13 cellular contexts compared by ENCODE assay signal in the genomic region with DNA sequence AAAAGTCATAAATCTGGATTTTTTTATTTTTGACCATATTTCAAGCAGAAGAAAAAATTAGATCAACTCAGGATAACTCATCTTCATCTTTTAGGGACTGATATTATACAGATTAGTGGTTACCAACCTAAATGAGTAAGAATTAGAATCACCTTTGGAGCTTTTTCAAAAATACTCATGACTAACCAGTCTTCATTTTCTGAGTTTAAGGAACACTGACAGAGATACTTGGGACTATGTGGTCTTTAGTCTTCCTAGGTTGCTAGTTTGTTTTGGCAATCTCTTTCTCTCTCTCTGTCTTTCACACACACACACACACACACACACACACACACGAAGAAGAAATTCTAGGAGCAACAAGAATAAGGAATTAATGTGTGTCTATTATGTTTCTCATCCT. TPM values are rescaled to one million over a fixed set of nuclear protein-coding genes. Genes with fewer than 3 reads are reported as not detected.
A peak's percentile ranks its signal among the peaks of the same experiment; 100 is the strongest.
DNase-seq lines count a peak whose midpoint lies in the region; ATAC-seq and TF ChIP-seq lines count a peak whose summit lies in the region.
"Had no signal": no experiment of that assay in that cellular context is flagged by ENCODE, and none has a peak within 500 bp of the region (broad histone marks: within the 10 kb centered on the region; RNA-seq: fewer than 3 reads in every experiment).

No MANE protein-coding gene starts in this region.

- TF ChIP-seq EP300 in suprapubic skin (IDR thresholded peaks at IDR 0.05), result no peak

- H3K9me3 ChIP-seq in left lung (no peaks in the 10 kb centered on the region), suprapubic skin (no peaks in the 10 kb centered on the region)

- no peaks in the 10 kb centered on the region for H3K9me3 Mint-ChIP-seq in activated CD8-positive, alpha-beta T cell treated with anti-CD3 and anti-CD28 coated beads, Interleukin-2, amount 10 ng/mL, durations not matched to agents 7 days and 5 days (ENCODE audit: insufficient read depth)
- no peaks in the 10 kb centered on the region for H3K9me3 Mint-ChIP-seq in activated CD8-positive, alpha-beta T cell treated with anti-CD3 and anti-CD28 coated beads for 36 hours
- H3K9me3 Mint-ChIP-seq: stimulated activated naive CD8-positive, alpha-beta T cell treated with anti-CD3 and anti-CD28 coated beads, Interleukin-15, Interleukin-2, amounts not matched to agents 100 ng/mL and 50 ng/mL, for 24 hours had no signal

- ATAC-seq in activated CD8-positive, alpha-beta T cell treated with anti-CD3 and anti-CD28 coated beads, Interleukin-2, amount 10 ng/mL, durations not matched to agents 7 days and 5 days, result no peak
- no peak for ATAC-seq in activated CD8-positive, alpha-beta T cell treated with anti-CD3 and anti-CD28 coated beads for 36 hours
- ATAC-seq in left lung, result no peak
- ATAC-seq in left lobe of liver, result no peak

- peaks cover 3% of the 10 kb centered on the region for H3K4me1 Mint-ChIP-seq in activated CD8-positive, alpha-beta T cell treated with anti-CD3 and anti-CD28 coated beads, Interleukin-2, amount 10 ng/mL, durations not matched to agents 7 days and 5 days (ENCODE audit: low read depth)
- H3K4me1 Mint-ChIP-seq in activated CD8-positive, alpha-beta T cell treated with anti-CD3 and anti-CD28 coated beads for 36 hours (ENCODE audit: low read depth), result peaks cover 20% of the 10 kb centered on the region

- TF ChIP-seq CTCF in activated CD8-positive, alpha-beta T cell treated with anti-CD3 and anti-CD28 coated beads for 36 hours (IDR thresholded peaks at IDR 0.05), result no peak
- no peak for TF ChIP-seq CTCF in brain microvascular endothelial cell (IDR thresholded peaks at IDR 0.05; ENCODE audit: low read depth, low read length, missing control alignments)
- TF ChIP-seq CTCF in left lung (IDR thresholded peaks at IDR 0.05), result no peak
- TF ChIP-seq CTCF in suprapubic skin (IDR thresholded peaks at IDR 0.05), result no peak

- DNase-seq in activated CD8-positive, alpha-beta T cell treated with anti-CD3 and anti-CD28 coated beads, Interleukin-2, amount 10 ng/mL, durations not matched to agents 7 days and 5 days, result no peak
- DNase-seq in activated CD8-positive, alpha-beta T cell treated with anti-CD3 and anti-CD28 coated beads for 36 hours, result no peak
- DNase-seq in brain microvascular endothelial cell, result peak; percentile 11
- DNase-seq in left lung, result no peak
- no peak for DNase-seq in suprapubic skin (ENCODE audit: low spot score in 2 of 2)
- no peak for DNase-seq in hepatic stellate cell (ENCODE audit: low spot score)
- no peak for DNase-seq in left lobe of liver (ENCODE audit: low spot score)
- DNase-seq in NCI-H2196 treated with DMSO at 0.1 percent for 48 hours (lab: John Stamatoyannopoulos, UW; ENCODE audit: unreplicated experiment), result no peak
- DNase-seq: ACHN; activated CD4-positive, alpha-beta T cell treated with anti-CD3 and anti-CD28 coated beads, Interleukin-2, amount 50 U/mL, for 1 hour; mesendoderm; SHP77 treated with DMSO at 0.1 percent for 48 hours had no signal

- intact Hi-C loops in activated CD8-positive, alpha-beta T cell treated with anti-CD3 and anti-CD28 coated beads for 36 hours (cut with micrococcal nuclease), result no loop called here
- intact Hi-C loops in left lung (cut with DNase I), result no loop called here

- in situ Hi-C loops in brain microvascular endothelial cell (cut with HindIII; ENCODE audit: low pct_ligation_motif_present, low sequenced_read_pairs), result no loop called here

- TF ChIP-seq POLR2A in suprapubic skin (IDR thresholded peaks at IDR 0.05), result no peak

- H3K4me1 ChIP-seq in left lung (peaks cover 32 to 33% of the 10 kb centered on the region in 2 donors), suprapubic skin (peaks cover 59% of the 10 kb centered on the region)

- H3K36me3 ChIP-seq in brain microvascular endothelial cell (replicated peaks), result no peaks in the 10 kb centered on the region
- peaks cover 0 to 4% of the 10 kb centered on the region in 2 donors for H3K36me3 ChIP-seq in left lung
- H3K36me3 ChIP-seq in suprapubic skin, result no peaks in the 10 kb centered on the region

- H3K27ac Mint-ChIP-seq in activated CD8-positive, alpha-beta T cell treated with anti-CD3 and anti-CD28 coated beads, Interleukin-2, amount 10 ng/mL, durations not matched to agents 7 days and 5 days, result peak overlapping the region; percentile 8
- H3K27ac Mint-ChIP-seq in activated CD8-positive, alpha-beta T cell treated with anti-CD3 and anti-CD28 coated beads for 36 hours, result no peak overlapping the region
- H3K27ac Mint-ChIP-seq: stimulated activated naive CD8-positive, alpha-beta T cell treated with anti-CD3 and anti-CD28 coated beads, Interleukin-15, Interleukin-2, amounts not matched to agents 100 ng/mL and 50 ng/mL, for 24 hours had no signal

- H3K27me3 ChIP-seq in brain microvascular endothelial cell (replicated peaks) (no peaks in the 10 kb centered on the region), left lung (no peaks in the 10 kb centered on the region), suprapubic skin (no peaks in the 10 kb centered on the region)

- H3K27ac ChIP-seq in brain microvascular endothelial cell (peak overlapping the region; percentile 69), left lung (peak overlapping the region; percentile 67 to 77), suprapubic skin (peak overlapping the region; percentile 25)

- POLR2A ChIA-PET in activated CD8-positive, alpha-beta T cell treated with anti-CD3 and anti-CD28 coated beads, Interleukin-2, amount 10 ng/mL, durations not matched to agents 7 days and 5 days (lab: Charles Lee), result no interaction called here
- POLR2A ChIA-PET in activated CD8-positive, alpha-beta T cell treated with anti-CD3 and anti-CD28 coated beads for 36 hours (lab: Charles Lee), result interaction anchor here (0.6 to 1.0 kb wide), 2 partner anchors 15 to 24 kb away, joined by 3 to 4 read pairs; no protein-coding TSS in a partner anchor

- WGBS in suprapubic skin, result 18% methylated on average over 1 of the region's 1 CpG

- peaks cover 39% of the 10 kb centered on the region for H3K36me3 Mint-ChIP-seq in activated CD8-positive, alpha-beta T cell treated with anti-CD3 and anti-CD28 coated beads, Interleukin-2, amount 10 ng/mL, durations not matched to agents 7 days and 5 days (ENCODE audit: low read depth)
- peaks cover 23% of the 10 kb centered on the region for H3K36me3 Mint-ChIP-seq in activated CD8-positive, alpha-beta T cell treated with anti-CD3 and anti-CD28 coated beads for 36 hours (ENCODE audit: low read depth)

- H3K4me3 Mint-ChIP-seq in activated CD8-positive, alpha-beta T cell treated with anti-CD3 and anti-CD28 coated beads, Interleukin-2, amount 10 ng/mL, durations not matched to agents 7 days and 5 days, result no peak overlapping the region
- no peak overlapping the region for H3K4me3 Mint-ChIP-seq in activated CD8-positive, alpha-beta T cell treated with anti-CD3 and anti-CD28 coated beads for 36 hours
- H3K4me3 Mint-ChIP-seq: stimulated activated naive CD8-positive, alpha-beta T cell treated with anti-CD3 and anti-CD28 coated beads, Interleukin-15, Interleukin-2, amounts not matched to agents 100 ng/mL and 50 ng/mL, for 24 hours had no signal

- CTCF ChIA-PET in activated CD8-positive, alpha-beta T cell treated with anti-CD3 and anti-CD28 coated beads, Interleukin-2, amount 10 ng/mL, durations not matched to agents 7 days and 5 days (lab: Charles Lee), result interaction anchor here (3.1 kb wide), 1 partner anchor 9 kb away, joined by 16 read pairs; no protein-coding TSS in a partner anchor
- CTCF ChIA-PET in activated CD8-positive, alpha-beta T cell treated with anti-CD3 and anti-CD28 coated beads for 36 hours (lab: Charles Lee), result interaction anchor here (1.1 kb wide), 1 partner anchor 9 kb away, joined by 9 read pairs; no protein-coding TSS in a partner anchor

- H3K4me3 ChIP-seq in brain microvascular endothelial cell (ENCODE audit: low read depth, low read length) (no peak overlapping the region), left lung (no peak overlapping the region), suprapubic skin (no peak overlapping the region)

- H3K27me3 Mint-ChIP-seq in activated CD8-positive, alpha-beta T cell treated with anti-CD3 and anti-CD28 coated beads, Interleukin-2, amount 10 ng/mL, durations not matched to agents 7 days and 5 days (ENCODE audit: low read depth), result no peaks in the 10 kb centered on the region
- no peaks in the 10 kb centered on the region for H3K27me3 Mint-ChIP-seq in activated CD8-positive, alpha-beta T cell treated with anti-CD3 and anti-CD28 coated beads for 36 hours
- H3K27me3 Mint-ChIP-seq: stimulated activated naive CD8-positive, alpha-beta T cell treated with anti-CD3 and anti-CD28 coated beads, Interleukin-15, Interleukin-2, amounts not matched to agents 100 ng/mL and 50 ng/mL, for 24 hours had no signal

RNA-seq across cellular contexts. Expression of gene TMOD3, which starts 50.1 kb away (rescaled TPM):
- total RNA-seq in activated CD8-positive, alpha-beta T cell treated with anti-CD3 and anti-CD28 coated beads, Interleukin-2, amount 10 ng/mL, durations not matched to agents 7 days and 5 days, result 10 to 100 TPM; 73.8 to 74.1 TPM
- 10 to 100 TPM; 53.6 to 59.2 TPM for total RNA-seq in activated CD8-positive, alpha-beta T cell treated with anti-CD3 and anti-CD28 coated beads for 36 hours
- total RNA-seq in left lung (10 to 100 TPM; 86.3 to 90.8 TPM), suprapubic skin (10 to 100 TPM; 31.2 to 37.4 (median 36.7) TPM), left lobe of liver (21.2 TPM)
